In the genomic region with DNA sequence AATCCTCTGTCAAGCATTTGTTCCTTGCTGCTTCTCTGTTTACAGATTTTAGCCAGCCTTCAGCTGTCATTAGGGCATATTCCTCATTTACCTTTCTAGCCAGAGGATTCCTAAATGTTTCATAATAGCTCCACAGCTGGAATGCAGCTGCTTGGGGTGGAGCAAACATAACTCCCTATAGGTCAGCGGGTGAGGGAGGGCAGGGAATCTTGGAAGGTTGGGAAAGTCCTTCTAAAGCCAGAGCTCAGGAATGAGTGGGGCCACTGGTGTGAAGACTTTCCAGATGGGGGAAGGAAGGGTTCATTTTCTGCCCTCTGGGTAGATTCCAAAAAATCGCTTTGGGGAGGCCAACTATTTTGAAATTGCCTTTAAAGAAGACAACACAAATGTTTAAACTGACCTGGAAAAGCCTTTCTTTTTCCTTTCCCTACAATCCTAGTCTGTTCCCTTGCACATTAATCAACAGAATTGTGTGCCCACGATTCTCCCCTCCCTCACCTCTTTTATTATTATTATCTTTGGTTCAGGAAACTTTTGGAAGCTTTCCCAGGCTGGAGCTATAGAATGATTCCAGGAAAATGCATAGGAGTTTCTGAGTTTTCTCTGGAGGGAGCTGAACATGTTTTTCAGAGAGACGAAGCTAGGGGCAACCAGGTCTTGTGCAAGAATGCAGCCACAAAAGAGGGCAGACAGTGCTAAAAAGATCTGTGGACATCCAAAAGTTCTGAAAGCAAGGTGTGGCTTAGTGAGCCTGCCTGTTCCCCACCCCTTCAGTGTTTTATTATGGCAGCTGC, we compare ENCODE assay signal across 11 cellular contexts. TPM values are rescaled to one million over a fixed set of nuclear protein-coding genes. Genes with fewer than 3 reads are reported as not detected.
DNase-seq lines count a peak whose midpoint lies in the region; ATAC-seq and TF ChIP-seq lines count a peak whose summit lies in the region.
"Had no signal": no experiment of that assay in that cellular context is flagged by ENCODE, and none has a peak within 500 bp of the region (broad histone marks: within the 10 kb centered on the region; RNA-seq: fewer than 3 reads in every experiment).

No MANE protein-coding gene starts in this region.

- H3K36me3 Mint-ChIP-seq in CD4-positive, CD25-positive, alpha-beta regulatory T cell: no peaks in the 10 kb centered on the region
- no peaks in the 10 kb centered on the region for H3K36me3 Mint-ChIP-seq in T-helper 2 cell treated with Interferon-gamma antibody and Interleukin-4, amounts not matched to agents 5 μg/mL and 100 μg/mL, for 36 hours (ENCODE audit: low read depth)
- H3K36me3 Mint-ChIP-seq: activated naive CD8-positive, alpha-beta T cell treated with anti-CD3 and anti-CD28 coated beads, Interleukin-2, amount 10 ng/mL, durations not matched to agents 7 days and 5 days had no signal

- H3K23ac ChIP-seq in trophoblast cell (ENCODE audit: low read length): no peak overlapping the region

- no peaks in the 10 kb centered on the region for H3K9me3 Mint-ChIP-seq in CD4-positive, CD25-positive, alpha-beta regulatory T cell
- no peaks in the 10 kb centered on the region for H3K9me3 Mint-ChIP-seq in T-helper 2 cell treated with Interferon-gamma antibody and Interleukin-4, amounts not matched to agents 5 μg/mL and 100 μg/mL, for 36 hours
- H3K9me3 Mint-ChIP-seq: activated naive CD8-positive, alpha-beta T cell treated with anti-CD3 and anti-CD28 coated beads, Interleukin-2, amount 10 ng/mL, durations not matched to agents 7 days and 5 days had no signal

- peaks cover 12% of the 10 kb centered on the region for H3K79me1 ChIP-seq in trophoblast cell (ENCODE audit: low read length)

- H3K4me2 ChIP-seq in trophoblast cell (ENCODE audit: low read length): no peak overlapping the region

- peak overlapping the region; percentile 21 for H3K14ac ChIP-seq in trophoblast cell (ENCODE audit: low read length)

- no peak overlapping the region for H2BK120ac ChIP-seq in trophoblast cell (ENCODE audit: insufficient read depth, low read length, poor library complexity)

- ATAC-seq in CD4-positive, CD25-positive, alpha-beta regulatory T cell (ENCODE audit: low read depth in 2 of 2): no peak
- peak; percentile 59 for ATAC-seq in gastroesophageal sphincter
- ATAC-seq: T-helper 17 cell had no signal

- H4K91ac ChIP-seq in trophoblast cell (ENCODE audit: low read depth, low read length): peak overlapping the region; percentile 41

- no peak overlapping the region for H3K4me3 Mint-ChIP-seq in CD4-positive, CD25-positive, alpha-beta regulatory T cell
- no peak overlapping the region for H3K4me3 Mint-ChIP-seq in T-helper 2 cell treated with Interferon-gamma antibody and Interleukin-4, amounts not matched to agents 5 μg/mL and 100 μg/mL, for 36 hours
- H3K4me3 Mint-ChIP-seq: activated naive CD8-positive, alpha-beta T cell treated with anti-CD3 and anti-CD28 coated beads, Interleukin-2, amount 10 ng/mL, durations not matched to agents 7 days and 5 days had no signal

- no peak overlapping the region for H3K4me3 ChIP-seq in CD4-positive, CD25-positive, alpha-beta regulatory T cell (ENCODE audit: low read depth, low read length)
- no peak overlapping the region for H3K4me3 ChIP-seq in SJCRH30
- no peak overlapping the region for H3K4me3 ChIP-seq in gastroesophageal sphincter
- no peak overlapping the region for H3K4me3 ChIP-seq in trophoblast cell (ENCODE audit: low read depth, low read length)

- peaks cover 5% of the 10 kb centered on the region for H3K27me3 Mint-ChIP-seq in CD4-positive, CD25-positive, alpha-beta regulatory T cell
- H3K27me3 Mint-ChIP-seq in T-helper 2 cell treated with Interferon-gamma antibody and Interleukin-4, amounts not matched to agents 5 μg/mL and 100 μg/mL, for 36 hours (ENCODE audit: low read depth): no peaks in the 10 kb centered on the region
- H3K27me3 Mint-ChIP-seq: activated naive CD8-positive, alpha-beta T cell treated with anti-CD3 and anti-CD28 coated beads, Interleukin-2, amount 10 ng/mL, durations not matched to agents 7 days and 5 days; T-helper 17 cell had no signal

- no peak overlapping the region for H4K8ac ChIP-seq in trophoblast cell (ENCODE audit: low read depth, low read length)

- H2AFZ ChIP-seq in trophoblast cell (ENCODE audit: insufficient read depth, low read length, poor library complexity): no peak overlapping the region

- peaks cover 22 to 63% (median 32%) of the 10 kb centered on the region in 4 donors for H3K4me1 Mint-ChIP-seq in CD4-positive, CD25-positive, alpha-beta regulatory T cell
- H3K4me1 Mint-ChIP-seq in T-helper 2 cell treated with Interferon-gamma antibody and Interleukin-4, amounts not matched to agents 5 μg/mL and 100 μg/mL, for 36 hours (ENCODE audit: low read depth): peaks cover 57% of the 10 kb centered on the region

- TF ChIP-seq CTCF in gastroesophageal sphincter (IDR thresholded peaks at IDR 0.05): no peak

- H3K4ac ChIP-seq in trophoblast cell (ENCODE audit: low read depth, low read length): no peak overlapping the region

- no peak overlapping the region for H4K12ac ChIP-seq in trophoblast cell (ENCODE audit: low read depth, low read length)

- H3K27ac Mint-ChIP-seq in CD4-positive, CD25-positive, alpha-beta regulatory T cell: peak overlapping the region in 2 of 3 donors; percentile 29 to 100
- no peak overlapping the region for H3K27ac Mint-ChIP-seq in T-helper 2 cell treated with Interferon-gamma antibody and Interleukin-4, amounts not matched to agents 5 μg/mL and 100 μg/mL, for 36 hours
- H3K27ac Mint-ChIP-seq: activated naive CD8-positive, alpha-beta T cell treated with anti-CD3 and anti-CD28 coated beads, Interleukin-2, amount 10 ng/mL, durations not matched to agents 7 days and 5 days had no signal

- H3K79me2 ChIP-seq in trophoblast cell (ENCODE audit: control insufficient read depth, insufficient read depth, low read length, poor library complexity): no peaks in the 10 kb centered on the region

- no peak overlapping the region for H3K18ac ChIP-seq in trophoblast cell (ENCODE audit: low read length)

- TF ChIP-seq EP300 in gastroesophageal sphincter (IDR thresholded peaks at IDR 0.05): no peak

- no peak overlapping the region for H2BK5ac ChIP-seq in trophoblast cell (ENCODE audit: low read depth, low read length, poor library complexity)

- DNase-seq in CD4-positive, CD25-positive, alpha-beta regulatory T cell: no peak
- DNase-seq in SJCRH30 (peak; percentile 47 to 70), trophoblast cell (peak; percentile 71 to 90), NCI-H1930 (lab: John Stamatoyannopoulos, UW) (no peak), HPDE6-E6E7 (ENCODE audit: extremely low spot score) (no peak)
- no peak for DNase-seq in stimulated activated CD4-positive, alpha-beta T cell treated with anti-CD3 and anti-CD28 coated beads, Interleukin-4, amount 100 ng/mL, for 4 hours
- no peak for DNase-seq in T-helper 2 cell treated with Interferon-gamma antibody and Interleukin-4, amounts not matched to agents 5 μg/mL and 100 μg/mL, for 36 hours (ENCODE audit: low spot score)
- DNase-seq: activated naive CD8-positive, alpha-beta T cell treated with anti-CD3 and anti-CD28 coated beads, Interleukin-2, amount 10 ng/mL, durations not matched to agents 7 days and 5 days; stimulated activated naive CD4-positive, alpha-beta T cell; T-helper 17 cell had no signal

- H3K27ac ChIP-seq in CD4-positive, CD25-positive, alpha-beta regulatory T cell (ENCODE audit: insufficient read depth, low read length, poor library complexity, severe bottlenecking): no peak overlapping the region
- peak overlapping the region; percentile 95 for H3K27ac ChIP-seq in SJCRH30
- H3K27ac ChIP-seq in gastroesophageal sphincter: peak overlapping the region; percentile 89 to 100 (median 92)
- peak overlapping the region; percentile 25 for H3K27ac ChIP-seq in trophoblast cell (ENCODE audit: low read depth, low read length)

- no peak overlapping the region for H2AK5ac ChIP-seq in trophoblast cell (ENCODE audit: low read length)

- no peak overlapping the region for H2BK12ac ChIP-seq in trophoblast cell (ENCODE audit: low read length)

- H3K9me3 ChIP-seq in CD4-positive, CD25-positive, alpha-beta regulatory T cell (ENCODE audit: control insufficient read depth in 2 of 2, low read length in 2 of 2): no peaks in the 10 kb centered on the region
- H3K9me3 ChIP-seq in SJCRH30 (replicated peaks) (no peaks in the 10 kb centered on the region), gastroesophageal sphincter (no peaks in the 10 kb centered on the region), trophoblast cell (ENCODE audit: insufficient read depth, low read depth, low read length) (no peaks in the 10 kb centered on the region)

- TF ChIP-seq POLR2A in gastroesophageal sphincter (IDR thresholded peaks at IDR 0.05): no peak

- H3K27me3 ChIP-seq in CD4-positive, CD25-positive, alpha-beta regulatory T cell (ENCODE audit: control insufficient read depth, insufficient read depth, low read length): no peaks in the 10 kb centered on the region
- H3K27me3 ChIP-seq in SJCRH30 (no peaks in the 10 kb centered on the region), gastroesophageal sphincter (no peaks in the 10 kb centered on the region), trophoblast cell (ENCODE audit: insufficient read depth, low read length) (no peaks in the 10 kb centered on the region)

- no peak overlapping the region for H3K9ac ChIP-seq in trophoblast cell (ENCODE audit: low read length)

- WGBS in gastroesophageal sphincter (ENCODE audit: low coverage in 1 of 2), 2 donors: 12 to 30% methylated on average over 3 to 4 of the region's 4 CpGs
- WGBS in trophoblast cell (ENCODE audit: extremely low coverage, insufficient coverage, insufficient read length): no CpG with 5 or more reads among the region's 4 CpGs

- peaks cover 43% of the 10 kb centered on the region for H3K4me1 ChIP-seq in CD4-positive, CD25-positive, alpha-beta regulatory T cell (ENCODE audit: control insufficient read depth, insufficient read depth, low read length, poor library complexity, severe bottlenecking)
- H3K4me1 ChIP-seq in SJCRH30: peaks cover 55% of the 10 kb centered on the region
- peaks cover 44 to 71% (median 60%) of the 10 kb centered on the region in 3 donors for H3K4me1 ChIP-seq in gastroesophageal sphincter
- peaks cover 25 to 34% of the 10 kb centered on the region in 2 experiments for H3K4me1 ChIP-seq in trophoblast cell (ENCODE audit: control insufficient read depth in 1 of 2, insufficient read depth in 2 of 2, low read length in 2 of 2)

- H3K36me3 ChIP-seq in CD4-positive, CD25-positive, alpha-beta regulatory T cell (ENCODE audit: control insufficient read depth, insufficient read depth, low read length): no peaks in the 10 kb centered on the region
- H3K36me3 ChIP-seq in SJCRH30 (no peaks in the 10 kb centered on the region), gastroesophageal sphincter (no peaks in the 10 kb centered on the region), trophoblast cell (ENCODE audit: control insufficient read depth in 1 of 2, insufficient read depth in 2 of 2, low read length in 2 of 2) (no peaks in the 10 kb centered on the region)

RNA-seq across cellular contexts. Expression of a gene that starts 16.5 kb away (rescaled TPM):
- total RNA-seq in CD4-positive, CD25-positive, alpha-beta regulatory T cell: 48.9 TPM
- polyA plus RNA-seq in CD4-positive, CD25-positive, alpha-beta regulatory T cell: 1 to 10 TPM; 2.2 to 6.7 (median 4.0) TPM
- 21.7 and 23.5 TPM in 2 replicates for total RNA-seq in SJCRH30 (2014; rRNA removed; shearing (Covaris generic))
- 10 to 100 TPM; 53.7 to 75.6 (median 59.9) TPM for total RNA-seq in gastroesophageal sphincter
- polyA plus RNA-seq in trophoblast cell (2013): 21.4 and 23.0 TPM in 2 replicates

RNA-seq across cellular contexts. Expression of a gene that starts 53.1 kb away (rescaled TPM):
- total RNA-seq in CD4-positive, CD25-positive, alpha-beta regulatory T cell: 12.3 TPM
- 10 to 100 TPM; 11.4 to 14.2 (median 12.5) TPM for polyA plus RNA-seq in CD4-positive, CD25-positive, alpha-beta regulatory T cell
- 13.2 and 14.0 TPM in 2 replicates for total RNA-seq in SJCRH30 (2014; rRNA removed; shearing (Covaris generic))
- total RNA-seq in gastroesophageal sphincter: 10 to 100 TPM; 49.0 to 74.1 (median 60.4) TPM
- 14.3 and 14.4 TPM in 2 replicates for polyA plus RNA-seq in trophoblast cell (2013)

Comparison
In these comparisons a context has a peak if more than half of its experiments do, and no peak if none do; other contexts are left out.
1. DNase-seq: peak in SJCRH30 (2 of 2) and trophoblast cell (2 of 2); none in CD4-positive, CD25-positive, alpha-beta regulatory T cell (0 of 3), stimulated activated CD4-positive, alpha-beta T cell treated with anti-CD3 and anti-CD28 coated beads, Interleukin-4, amount 100 ng/mL, for 4 hours (0 of 2), T-helper 2 cell treated with Interferon-gamma antibody and Interleukin-4, amounts not matched to agents 5 μg/mL and 100 μg/mL, for 36 hours (single experiment), NCI-H1930 (0 of 2) and HPDE6-E6E7 (single experiment).